Comparison of ENCODE assay signal across 9 cellular contexts in the genomic region with DNA sequence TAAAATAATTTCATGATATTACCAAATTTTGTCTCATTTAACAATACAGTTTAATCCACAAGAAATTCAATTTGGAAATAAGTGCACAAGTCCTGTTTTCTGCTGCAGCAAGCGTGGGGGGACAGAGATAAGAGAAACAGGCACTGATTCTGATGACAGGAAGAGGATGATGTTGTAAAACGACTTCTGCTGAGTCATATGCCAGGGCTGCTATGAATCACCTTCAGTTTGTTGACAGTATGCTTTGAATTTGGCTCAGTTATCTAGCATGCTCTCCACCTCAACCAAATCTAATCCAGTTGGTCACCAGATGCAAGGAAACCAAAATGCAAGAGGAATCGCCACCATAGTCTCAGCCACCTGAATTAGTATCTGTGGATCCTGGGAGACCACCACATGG.
DNase-seq lines count a peak whose midpoint lies in the region; ATAC-seq, FAIRE-seq and TF ChIP-seq lines count a peak whose summit lies in the region.
"Had no signal": no experiment of that assay in that cellular context is flagged by ENCODE, and none has a peak within 500 bp of the region (broad histone marks: within the 10 kb centered on the region; RNA-seq: fewer than 3 reads in every experiment).

No MANE protein-coding gene starts in this region.

- DNase-seq in Caki2 (ENCODE audit: low read depth) (peak; percentile 67), HuH-7.5 (ENCODE audit: low spot score) (peak; percentile 10), astrocyte of the hippocampus (ENCODE audit: low read depth, low spot score) (peak; percentile 60), left lobe of liver (ENCODE audit: low spot score) (no peak), NCI-H1436 (lab: John Stamatoyannopoulos, UW) (no peak), mesenteric fat pad (ENCODE audit: low spot score) (no peak), D721Med (ENCODE audit: insufficient read length, low spot score) (no peak)
- DNase-seq: uterus had no signal

- peak; percentile 82 for ATAC-seq in left lobe of liver
- ATAC-seq in GM21360 (IDR thresholded peaks at IDR 0.05; ENCODE audit: unreplicated experiment) = no peak

- in situ Hi-C loops in Caki2 (cut with HindIII; ENCODE audit: low pct_unique_long_range_greater_than_20kb, low sequenced_read_pairs) = no loop called here

- TF ChIP-seq CTCF in D721Med (IDR thresholded peaks at IDR 0.05; ENCODE audit: insufficient read depth, missing control alignments) = no peak

- FAIRE-seq in D721Med (lab: Jason Lieb, UNC) = no peak

Comparison
In these comparisons a context has a peak if more than half of its experiments do, and no peak if none do; other contexts are left out.
1. DNase-seq: peak in Caki2 (single experiment), HuH-7.5 (single experiment) and astrocyte of the hippocampus (single experiment); none in left lobe of liver (single experiment), NCI-H1436 (single experiment), mesenteric fat pad (single experiment) and D721Med (single experiment).